In genomic region chr13:46562152-46562551, GRCh38 we compare ENCODE assay signal across 3 cellular contexts.
TF ChIP-seq lines count a peak whose summit lies in the region.

No MANE protein-coding gene starts in this region.

TF ChIP-seq in GM12891, 5 proteins besides CTCF, POLR2A, EP300 and RAD21:
- TF ChIP-seq TAF1 (IDR thresholded peaks at IDR 0.05; ENCODE audit: low read depth, low read length) (no peak), POU2F2 (IDR thresholded peaks at IDR 0.05; ENCODE audit: low read depth, low read length) (no peak), SPI1 (IDR thresholded peaks at IDR 0.05; ENCODE audit: low read depth, low read length) (no peak), PAX5 (IDR thresholded peaks at IDR 0.05; ENCODE audit: insufficient read depth, low read length, severe bottlenecking) (no peak), POLR2AphosphoS5 (IDR thresholded peaks at IDR 0.05; ENCODE audit: low read depth, low read length) (no peak)

TF ChIP-seq in IMR-90, 13 proteins besides CTCF, POLR2A, EP300 and RAD21:
- TF ChIP-seq, protein P1, sequence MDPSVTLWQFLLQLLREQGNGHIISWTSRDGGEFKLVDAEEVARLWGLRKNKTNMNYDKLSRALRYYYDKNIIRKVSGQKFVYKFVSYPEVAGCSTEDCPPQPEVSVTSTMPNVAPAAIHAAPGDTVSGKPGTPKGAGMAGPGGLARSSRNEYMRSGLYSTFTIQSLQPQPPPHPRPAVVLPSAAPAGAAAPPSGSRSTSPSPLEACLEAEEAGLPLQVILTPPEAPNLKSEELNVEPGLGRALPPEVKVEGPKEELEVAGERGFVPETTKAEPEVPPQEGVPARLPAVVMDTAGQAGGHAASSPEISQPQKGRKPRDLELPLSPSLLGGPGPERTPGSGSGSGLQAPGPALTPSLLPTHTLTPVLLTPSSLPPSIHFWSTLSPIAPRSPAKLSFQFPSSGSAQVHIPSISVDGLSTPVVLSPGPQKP (IDR thresholded peaks at IDR 0.05; ENCODE audit: borderline replicate concordance, low read depth, low read length), result no peak
- TF ChIP-seq NFE2L2 (IDR thresholded peaks at IDR 0.05; ENCODE audit: low read depth, low read length) (no peak), FOS (IDR thresholded peaks at IDR 0.05; ENCODE audit: low read depth, low read length) (no peak), SMC3 (IDR thresholded peaks at IDR 0.05; ENCODE audit: low read depth, low read length) (no peak), CEBPB (IDR thresholded peaks at IDR 0.05; ENCODE audit: low read depth, low read length) (no peak), MAFK (IDR thresholded peaks at IDR 0.05; ENCODE audit: low read depth, low read length) (no peak), RCOR1 (IDR thresholded peaks at IDR 0.05; ENCODE audit: insufficient replicate concordance, low read length) (no peak), CHD1 (IDR thresholded peaks at IDR 0.05; ENCODE audit: low read depth, low read length) (no peak), BHLHE40 (IDR thresholded peaks at IDR 0.05; ENCODE audit: low read depth, low read length) (no peak)
TF ChIP-seq in IMR-90: peak in this region for 0.

TF ChIP-seq in K562, 482 proteins besides CTCF, POLR2A, EP300 and RAD21:
- TF ChIP-seq, protein P2, sequence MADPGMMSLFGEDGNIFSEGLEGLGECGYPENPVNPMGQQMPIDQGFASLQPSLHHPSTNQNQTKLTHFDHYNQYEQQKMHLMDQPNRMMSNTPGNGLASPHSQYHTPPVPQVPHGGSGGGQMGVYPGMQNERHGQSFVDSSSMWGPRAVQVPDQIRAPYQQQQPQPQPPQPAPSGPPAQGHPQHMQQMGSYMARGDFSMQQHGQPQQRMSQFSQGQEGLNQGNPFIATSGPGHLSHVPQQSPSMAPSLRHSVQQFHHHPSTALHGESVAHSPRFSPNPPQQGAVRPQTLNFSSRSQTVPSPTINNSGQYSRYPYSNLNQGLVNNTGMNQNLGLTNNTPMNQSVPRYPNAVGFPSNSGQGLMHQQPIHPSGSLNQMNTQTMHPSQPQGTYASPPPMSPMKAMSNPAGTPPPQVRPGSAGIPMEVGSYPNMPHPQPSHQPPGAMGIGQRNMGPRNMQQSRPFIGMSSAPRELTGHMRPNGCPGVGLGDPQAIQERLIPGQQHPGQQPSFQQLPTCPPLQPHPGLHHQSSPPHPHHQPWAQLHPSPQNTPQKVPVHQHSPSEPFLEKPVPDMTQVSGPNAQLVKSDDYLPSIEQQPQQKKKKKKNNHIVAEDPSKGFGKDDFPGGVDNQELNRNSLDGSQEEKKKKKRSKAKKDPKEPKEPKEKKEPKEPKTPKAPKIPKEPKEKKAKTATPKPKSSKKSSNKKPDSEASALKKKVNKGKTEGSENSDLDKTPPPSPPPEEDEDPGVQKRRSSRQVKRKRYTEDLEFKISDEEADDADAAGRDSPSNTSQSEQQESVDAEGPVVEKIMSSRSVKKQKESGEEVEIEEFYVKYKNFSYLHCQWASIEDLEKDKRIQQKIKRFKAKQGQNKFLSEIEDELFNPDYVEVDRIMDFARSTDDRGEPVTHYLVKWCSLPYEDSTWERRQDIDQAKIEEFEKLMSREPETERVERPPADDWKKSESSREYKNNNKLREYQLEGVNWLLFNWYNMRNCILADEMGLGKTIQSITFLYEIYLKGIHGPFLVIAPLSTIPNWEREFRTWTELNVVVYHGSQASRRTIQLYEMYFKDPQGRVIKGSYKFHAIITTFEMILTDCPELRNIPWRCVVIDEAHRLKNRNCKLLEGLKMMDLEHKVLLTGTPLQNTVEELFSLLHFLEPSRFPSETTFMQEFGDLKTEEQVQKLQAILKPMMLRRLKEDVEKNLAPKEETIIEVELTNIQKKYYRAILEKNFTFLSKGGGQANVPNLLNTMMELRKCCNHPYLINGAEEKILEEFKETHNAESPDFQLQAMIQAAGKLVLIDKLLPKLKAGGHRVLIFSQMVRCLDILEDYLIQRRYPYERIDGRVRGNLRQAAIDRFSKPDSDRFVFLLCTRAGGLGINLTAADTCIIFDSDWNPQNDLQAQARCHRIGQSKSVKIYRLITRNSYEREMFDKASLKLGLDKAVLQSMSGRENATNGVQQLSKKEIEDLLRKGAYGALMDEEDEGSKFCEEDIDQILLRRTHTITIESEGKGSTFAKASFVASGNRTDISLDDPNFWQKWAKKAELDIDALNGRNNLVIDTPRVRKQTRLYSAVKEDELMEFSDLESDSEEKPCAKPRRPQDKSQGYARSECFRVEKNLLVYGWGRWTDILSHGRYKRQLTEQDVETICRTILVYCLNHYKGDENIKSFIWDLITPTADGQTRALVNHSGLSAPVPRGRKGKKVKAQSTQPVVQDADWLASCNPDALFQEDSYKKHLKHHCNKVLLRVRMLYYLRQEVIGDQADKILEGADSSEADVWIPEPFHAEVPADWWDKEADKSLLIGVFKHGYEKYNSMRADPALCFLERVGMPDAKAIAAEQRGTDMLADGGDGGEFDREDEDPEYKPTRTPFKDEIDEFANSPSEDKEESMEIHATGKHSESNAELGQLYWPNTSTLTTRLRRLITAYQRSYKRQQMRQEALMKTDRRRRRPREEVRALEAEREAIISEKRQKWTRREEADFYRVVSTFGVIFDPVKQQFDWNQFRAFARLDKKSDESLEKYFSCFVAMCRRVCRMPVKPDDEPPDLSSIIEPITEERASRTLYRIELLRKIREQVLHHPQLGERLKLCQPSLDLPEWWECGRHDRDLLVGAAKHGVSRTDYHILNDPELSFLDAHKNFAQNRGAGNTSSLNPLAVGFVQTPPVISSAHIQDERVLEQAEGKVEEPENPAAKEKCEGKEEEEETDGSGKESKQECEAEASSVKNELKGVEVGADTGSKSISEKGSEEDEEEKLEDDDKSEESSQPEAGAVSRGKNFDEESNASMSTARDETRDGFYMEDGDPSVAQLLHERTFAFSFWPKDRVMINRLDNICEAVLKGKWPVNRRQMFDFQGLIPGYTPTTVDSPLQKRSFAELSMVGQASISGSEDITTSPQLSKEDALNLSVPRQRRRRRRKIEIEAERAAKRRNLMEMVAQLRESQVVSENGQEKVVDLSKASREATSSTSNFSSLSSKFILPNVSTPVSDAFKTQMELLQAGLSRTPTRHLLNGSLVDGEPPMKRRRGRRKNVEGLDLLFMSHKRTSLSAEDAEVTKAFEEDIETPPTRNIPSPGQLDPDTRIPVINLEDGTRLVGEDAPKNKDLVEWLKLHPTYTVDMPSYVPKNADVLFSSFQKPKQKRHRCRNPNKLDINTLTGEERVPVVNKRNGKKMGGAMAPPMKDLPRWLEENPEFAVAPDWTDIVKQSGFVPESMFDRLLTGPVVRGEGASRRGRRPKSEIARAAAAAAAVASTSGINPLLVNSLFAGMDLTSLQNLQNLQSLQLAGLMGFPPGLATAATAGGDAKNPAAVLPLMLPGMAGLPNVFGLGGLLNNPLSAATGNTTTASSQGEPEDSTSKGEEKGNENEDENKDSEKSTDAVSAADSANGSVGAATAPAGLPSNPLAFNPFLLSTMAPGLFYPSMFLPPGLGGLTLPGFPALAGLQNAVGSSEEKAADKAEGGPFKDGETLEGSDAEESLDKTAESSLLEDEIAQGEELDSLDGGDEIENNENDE (IDR thresholded peaks at IDR 0.05; ENCODE audit: low read depth, low read length), result no peak
- TF ChIP-seq POLR3G (IDR thresholded peaks at IDR 0.05; ENCODE audit: extremely low read depth, insufficient read length, insufficient replicate concordance), result peak; percentile 2
